In genomic region chr2:111978452-111979170, GRCh38 we compare ENCODE assay signal across 26 cellular contexts.
DNase-seq lines count a peak whose midpoint lies in the region; ATAC-seq, FAIRE-seq and TF ChIP-seq lines count a peak whose summit lies in the region.
"Had no signal": no experiment of that assay in that cellular context is flagged by ENCODE, and none has a peak within 500 bp of the region (broad histone marks: within the 10 kb centered on the region; RNA-seq: fewer than 3 reads in every experiment).

No MANE protein-coding gene starts in this region.

- no peak for TF ChIP-seq POLR2A in HepG2 (IDR thresholded peaks at IDR 0.05; ENCODE audit: insufficient read depth in 1 of 2, low read depth in 2 of 2, low read length in 2 of 2)
- TF ChIP-seq POLR2A in right lobe of liver (IDR thresholded peaks at IDR 0.05): no peak
- TF ChIP-seq POLR2A in adrenal gland (IDR thresholded peaks at IDR 0.05): no peak

- peaks cover 23% of the 10 kb centered on the region for H3K4me1 ChIP-seq in HepG2 (ENCODE audit: insufficient read depth, low read length)
- H3K4me1 ChIP-seq in right lobe of liver: peaks cover 0 to 2% (median under 1%) of the 10 kb centered on the region in 4 donors
- peaks cover 8 to 24% of the 10 kb centered on the region in 2 donors for H3K4me1 ChIP-seq in adrenal gland (replicated peaks in 1 of 2)
- peaks cover 14% of the 10 kb centered on the region for H3K4me1 ChIP-seq in psoas muscle
- H3K4me1 ChIP-seq: BE2C had no signal

- H3K4me3 ChIP-seq in HepG2 (replicated peaks in 1 of 3; ENCODE audit: insufficient read depth in 1 of 3, low read depth in 2 of 3, low read length in 3 of 3): no peak overlapping the region
- no peak overlapping the region for H3K4me3 ChIP-seq in right lobe of liver
- H3K4me3 ChIP-seq in adrenal gland: no peak overlapping the region
- no peak overlapping the region for H3K4me3 ChIP-seq in psoas muscle
- H3K4me3 ChIP-seq: A549; BLaER1 treated with 17β-estradiol and CSF1 and Interleukin-3, amounts not matched to agents 10 nM and 100 nM; GM23338 had no signal

- FAIRE-seq in HepG2 (lab: Jason Lieb, UNC): no peak
- FAIRE-seq: A549, D721Med, GM12891, GM18507 had no signal

- H3K27ac Mint-ChIP-seq in mesothelial cell of epicardium: peak overlapping the region; percentile 34
- no peak overlapping the region for H3K27ac Mint-ChIP-seq in activated CD8-positive, alpha-beta T cell treated with anti-CD3 and anti-CD28 coated beads for 36 hours
- H3K27ac Mint-ChIP-seq: CD14-positive monocyte; CD4-positive, alpha-beta T cell; CD8-positive, alpha-beta memory T cell; GM23338; H9; HFFc6 had no signal

- H2AFZ ChIP-seq in HepG2 (ENCODE audit: low read length): no peak overlapping the region
- H2AFZ ChIP-seq: GM23338 had no signal

- 91% methylated on average over 7 of the region's 7 CpGs for WGBS in HepG2 (ENCODE audit: low lambda C conversion rate)
- whole genome bisulfite sequencing in right lobe of liver (ENCODE audit: insufficient coverage, low coverage, low lambda C conversion rate, missing lambda C conversion rate): 77% methylated on average over 7 of the region's 7 CpGs
- 52 to 59% (median 54%) methylated on average over 7 of the region's 7 CpGs for WGBS in adrenal gland, 4 donors
- 44 to 46% (median 45%) methylated on average over 7 of the region's 7 CpGs for WGBS in psoas muscle, 3 donors

- H3K27me3 ChIP-seq in HepG2 (ENCODE audit: control insufficient read depth in 1 of 2, insufficient read depth in 2 of 2, low read length in 2 of 2) (no peaks in the 10 kb centered on the region), right lobe of liver (no peaks in the 10 kb centered on the region), adrenal gland (no peaks in the 10 kb centered on the region), psoas muscle (ENCODE audit: insufficient read depth in 3 of 3, low read length in 2 of 3) (no peaks in the 10 kb centered on the region)
- H3K27me3 ChIP-seq: BE2C; BLaER1 treated with 17β-estradiol and CSF1 and Interleukin-3, amounts not matched to agents 10 nM and 100 nM had no signal

- H3K27me3 Mint-ChIP-seq in mesothelial cell of epicardium (ENCODE audit: low read depth): no peaks in the 10 kb centered on the region
- peaks cover 6% of the 10 kb centered on the region for H3K27me3 Mint-ChIP-seq in activated CD8-positive, alpha-beta T cell treated with anti-CD3 and anti-CD28 coated beads for 36 hours
- H3K27me3 Mint-ChIP-seq: CD4-positive, alpha-beta T cell had no signal

- H4K20me1 ChIP-seq in HepG2 (ENCODE audit: insufficient read depth, low read length): no peaks in the 10 kb centered on the region

- H3K9me3 Mint-ChIP-seq in mesothelial cell of epicardium: peaks cover 13% of the 10 kb centered on the region
- H3K9me3 Mint-ChIP-seq in activated CD8-positive, alpha-beta T cell treated with anti-CD3 and anti-CD28 coated beads for 36 hours: peaks cover 10% of the 10 kb centered on the region

- POLR2A ChIA-PET in HepG2 (lab: Yijun Ruan, JAX): interaction anchor here (2.2 kb wide), 1 partner anchor 8 kb away, joined by 6 read pairs; no protein-coding TSS in a partner anchor
- POLR2A ChIA-PET in activated CD8-positive, alpha-beta T cell treated with anti-CD3 and anti-CD28 coated beads for 36 hours (lab: Charles Lee): interaction anchor here (0.7 to 1.2 kb wide), 3 partner anchors 11 to 51 kb away, joined by 3 to 4 read pairs (median 3); no protein-coding TSS in a partner anchor

- peaks cover 12% of the 10 kb centered on the region for H3K4me1 Mint-ChIP-seq in mesothelial cell of epicardium
- H3K4me1 Mint-ChIP-seq in activated CD8-positive, alpha-beta T cell treated with anti-CD3 and anti-CD28 coated beads for 36 hours (ENCODE audit: low read depth): no peaks in the 10 kb centered on the region
- H3K4me1 Mint-ChIP-seq: GM23338, H9 had no signal

- H3K9me3 ChIP-seq in HepG2 (ENCODE audit: low read length) (no peaks in the 10 kb centered on the region), right lobe of liver (no peaks in the 10 kb centered on the region), adrenal gland (replicated peaks in 1 of 3) (peaks cover 0 to 8% (median 0%) of the 10 kb centered on the region in 3 donors), psoas muscle (no peaks in the 10 kb centered on the region)
- H3K9me3 ChIP-seq: BE2C had no signal

- TF ChIP-seq RAD21 in HepG2 (CRISPR knock-in tag; IDR thresholded peaks at IDR 0.05): no peak

- H3K27ac ChIP-seq in HepG2 (ENCODE audit: extremely low read length, insufficient read depth, low read length) (no peak overlapping the region), right lobe of liver (no peak overlapping the region), adrenal gland (peak overlapping the region in 4 of 5 donors; percentile 4 to 64 (median 48)), psoas muscle (no peak overlapping the region)
- H3K27ac ChIP-seq: A549; BLaER1 treated with 17β-estradiol and CSF1 and Interleukin-3, amounts not matched to agents 10 nM and 100 nM had no signal

- H3K36me3 ChIP-seq in HepG2 (replicated peaks in 1 of 2; ENCODE audit: control insufficient read depth in 1 of 2, insufficient read depth in 2 of 2, low read length in 2 of 2): peaks cover 25 to 50% of the 10 kb centered on the region in 2 experiments
- H3K36me3 ChIP-seq in right lobe of liver: peaks cover 0 to 33% (median 6%) of the 10 kb centered on the region in 4 donors
- peaks cover 0 to 22% of the 10 kb centered on the region in 2 donors for H3K36me3 ChIP-seq in adrenal gland (replicated peaks in 1 of 2)
- H3K36me3 ChIP-seq in psoas muscle (ENCODE audit: insufficient read depth in 1 of 2, low read depth in 1 of 2): peaks cover 0 to under 1% of the 10 kb centered on the region in 2 donors
- H3K36me3 ChIP-seq: BE2C had no signal

- no peak overlapping the region for H3K4me3 Mint-ChIP-seq in mesothelial cell of epicardium
- H3K4me3 Mint-ChIP-seq in activated CD8-positive, alpha-beta T cell treated with anti-CD3 and anti-CD28 coated beads for 36 hours: no peak overlapping the region
- H3K4me3 Mint-ChIP-seq: CD14-positive monocyte; CD4-positive, alpha-beta T cell; CD8-positive, alpha-beta memory T cell; GM23338; H9; HFFc6 had no signal

- BruUV-seq in HepG2 (replicated peaks; lab: Mats Ljungman, UMichigan): no TSS peak

- H3K36me3 Mint-ChIP-seq in mesothelial cell of epicardium: peaks cover 53% of the 10 kb centered on the region
- H3K36me3 Mint-ChIP-seq in activated CD8-positive, alpha-beta T cell treated with anti-CD3 and anti-CD28 coated beads for 36 hours (ENCODE audit: low read depth): peaks cover 2% of the 10 kb centered on the region

- CTCF ChIA-PET in HepG2 (lab: Yijun Ruan, JAX; ENCODE audit: low intra/inter-chr PET ratio, low total read pairs): no interaction called here
- CTCF ChIA-PET in activated CD8-positive, alpha-beta T cell treated with anti-CD3 and anti-CD28 coated beads for 36 hours (lab: Charles Lee): no interaction called here

- H3K79me2 ChIP-seq in HepG2 (ENCODE audit: insufficient read depth, low read length): no peaks in the 10 kb centered on the region

- in situ Hi-C loops in HepG2 (cut with HindIII; ENCODE audit: extremely low pct_ligation_motif_present, low pct_unique_long_range_greater_than_20kb): no loop called here

- TF ChIP-seq CTCF in HepG2 (CRISPR knock-in tag; IDR thresholded peaks at IDR 0.05): no peak
- TF ChIP-seq CTCF in right lobe of liver (IDR thresholded peaks at IDR 0.05): no peak
- TF ChIP-seq CTCF in adrenal gland (IDR thresholded peaks at IDR 0.05): no peak
- TF ChIP-seq CTCF in mesothelial cell of epicardium (IDR thresholded peaks at IDR 0.05; ENCODE audit: unreplicated experiment): no peak
- TF ChIP-seq CTCF in psoas muscle (IDR thresholded peaks at IDR 0.05): no peak
- TF ChIP-seq CTCF in activated CD8-positive, alpha-beta T cell treated with anti-CD3 and anti-CD28 coated beads for 36 hours (IDR thresholded peaks at IDR 0.05): no peak

- intact Hi-C loops in HepG2 (cut with micrococcal nuclease; ENCODE audit: unreplicated experiment): no loop called here
- intact Hi-C loops in right lobe of liver (cut with DNase I): no loop called here
- intact Hi-C loops in adrenal gland (cut with DNase I): no loop called here
- intact Hi-C loops in psoas muscle (cut with DNase I): no loop called here
- intact Hi-C loops in activated CD8-positive, alpha-beta T cell treated with anti-CD3 and anti-CD28 coated beads for 36 hours (cut with micrococcal nuclease): no loop called here

- no peak for ATAC-seq in HepG2
- no peak for ATAC-seq in right lobe of liver
- ATAC-seq in psoas muscle: no peak
- no peak for ATAC-seq in activated CD8-positive, alpha-beta T cell treated with anti-CD3 and anti-CD28 coated beads for 36 hours
- ATAC-seq in stimulated activated naive CD8-positive, alpha-beta T cell treated with anti-CD3 and anti-CD28 coated beads, Interleukin-15, Interleukin-2, amounts not matched to agents 100 U/mL and 50 U/mL, for 24 hours: no peak
- ATAC-seq: A549, GM23338, HCT116 had no signal

- H3K9ac ChIP-seq in HepG2 (ENCODE audit: insufficient read depth, low read depth, low read length): no peak overlapping the region
- H3K9ac ChIP-seq: BLaER1 treated with 17β-estradiol and CSF1 and Interleukin-3, amounts not matched to agents 10 nM and 100 nM had no signal

- DNase-seq in HepG2 (ENCODE audit: low spot score) (no peak), right lobe of liver (no peak), adrenal gland (no peak), mesothelial cell of epicardium (ENCODE audit: low spot score in 2 of 2, unreplicated experiment in 2 of 2) (no peak), psoas muscle (no peak)
- no peak for DNase-seq in activated CD8-positive, alpha-beta T cell treated with anti-CD3 and anti-CD28 coated beads for 36 hours
- no peak for DNase-seq in stimulated activated naive CD8-positive, alpha-beta T cell treated with anti-CD3 and anti-CD28 coated beads, Interleukin-15, Interleukin-2, amounts not matched to agents 100 U/mL and 50 U/mL, for 24 hours
- DNase-seq: 8988T; ACHN; AML-193; BE2C; CD4-positive, alpha-beta T cell; CD8-positive, alpha-beta memory T cell; DMS 273 treated with DMSO at 0.1 percent for 48 hours; DMS79 treated with DMSO at 0.1 percent for 48 hours; GF-D8; H9; HFFc6 had no signal

- TF ChIP-seq EP300 in HepG2 (IDR thresholded peaks at IDR 0.05; ENCODE audit: low read depth in 2 of 2, low read length in 2 of 2) (no peak), HepG2 (CRISPR knock-in tag; IDR thresholded peaks at IDR 0.05; ENCODE audit: borderline replicate concordance) (no peak)

- no peak overlapping the region for H3K4me2 ChIP-seq in HepG2 (ENCODE audit: low read depth, low read length)
- H3K4me2 ChIP-seq: A549; BLaER1 treated with 17β-estradiol and CSF1 and Interleukin-3, amounts not matched to agents 10 nM and 100 nM; GM23338 had no signal

TF ChIP-seq in HepG2, 621 proteins besides CTCF, POLR2A, EP300 and RAD21 (continues in another document):
- TF ChIP-seq KAT2B (IDR thresholded peaks at IDR 0.05; ENCODE audit: borderline replicate concordance, low read depth, low read length): no peak

Comparison
In these comparisons a context has a peak if more than half of its experiments do, and no peak if none do; other contexts are left out.
1. H3K27ac ChIP-seq: peak in adrenal gland (4 of 5); none in HepG2 (single experiment), right lobe of liver (0 of 3) and psoas muscle (single experiment).